1 cellular context compared by ENCODE assay signal in the genomic region with DNA sequence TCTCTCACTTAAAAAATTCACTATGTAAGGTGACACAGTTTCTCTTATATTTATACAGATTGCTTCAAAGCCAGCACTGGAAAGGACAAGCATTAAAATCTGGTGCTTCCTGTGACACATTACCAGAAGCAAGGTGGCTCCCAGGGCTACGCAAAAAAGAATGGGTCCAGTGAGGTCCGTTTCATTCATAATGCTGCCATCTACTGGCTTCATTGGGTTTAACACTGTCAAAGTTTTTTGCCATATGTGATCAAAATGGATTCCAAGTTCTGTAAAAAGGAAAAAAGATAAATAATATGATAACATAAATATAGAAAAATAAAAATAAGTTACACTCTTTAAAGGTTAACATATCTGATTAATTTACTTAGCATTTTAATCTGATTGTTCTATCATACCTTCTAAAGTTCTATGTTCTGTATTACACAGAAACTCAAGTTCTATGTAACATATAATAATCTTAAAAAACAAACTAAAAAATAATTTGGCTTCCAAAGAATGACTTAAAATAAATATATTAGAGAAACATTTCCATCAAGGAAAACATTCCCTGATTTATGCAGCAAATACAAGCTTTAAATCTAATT.
TF ChIP-seq lines count a peak whose summit lies in the region.

No MANE protein-coding gene starts in this region.

TF ChIP-seq in K562, 482 proteins besides CTCF, POLR2A, EP300 and RAD21 (continued from another document):
- TF ChIP-seq, protein P1, sequence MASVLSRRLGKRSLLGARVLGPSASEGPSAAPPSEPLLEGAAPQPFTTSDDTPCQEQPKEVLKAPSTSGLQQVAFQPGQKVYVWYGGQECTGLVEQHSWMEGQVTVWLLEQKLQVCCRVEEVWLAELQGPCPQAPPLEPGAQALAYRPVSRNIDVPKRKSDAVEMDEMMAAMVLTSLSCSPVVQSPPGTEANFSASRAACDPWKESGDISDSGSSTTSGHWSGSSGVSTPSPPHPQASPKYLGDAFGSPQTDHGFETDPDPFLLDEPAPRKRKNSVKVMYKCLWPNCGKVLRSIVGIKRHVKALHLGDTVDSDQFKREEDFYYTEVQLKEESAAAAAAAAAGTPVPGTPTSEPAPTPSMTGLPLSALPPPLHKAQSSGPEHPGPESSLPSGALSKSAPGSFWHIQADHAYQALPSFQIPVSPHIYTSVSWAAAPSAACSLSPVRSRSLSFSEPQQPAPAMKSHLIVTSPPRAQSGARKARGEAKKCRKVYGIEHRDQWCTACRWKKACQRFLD (CRISPR knock-in tag; IDR thresholded peaks at IDR 0.05), result no peak
- TF ChIP-seq SMC3 (conservative IDR thresholded peaks at IDR 0.05; ENCODE audit: insufficient read depth, low read depth, low read length) (peak; percentile 49; the same call in 1 of the 2 replicates), BRD9 (IDR thresholded peaks at IDR 0.05; ENCODE audit: low read depth, partially characterized antibody) (no peak), TEAD1 (CRISPR knock-in tag; IDR thresholded peaks at IDR 0.05) (no peak)
